Comparison of ENCODE assay signal across 14 cellular contexts in the genomic region with DNA sequence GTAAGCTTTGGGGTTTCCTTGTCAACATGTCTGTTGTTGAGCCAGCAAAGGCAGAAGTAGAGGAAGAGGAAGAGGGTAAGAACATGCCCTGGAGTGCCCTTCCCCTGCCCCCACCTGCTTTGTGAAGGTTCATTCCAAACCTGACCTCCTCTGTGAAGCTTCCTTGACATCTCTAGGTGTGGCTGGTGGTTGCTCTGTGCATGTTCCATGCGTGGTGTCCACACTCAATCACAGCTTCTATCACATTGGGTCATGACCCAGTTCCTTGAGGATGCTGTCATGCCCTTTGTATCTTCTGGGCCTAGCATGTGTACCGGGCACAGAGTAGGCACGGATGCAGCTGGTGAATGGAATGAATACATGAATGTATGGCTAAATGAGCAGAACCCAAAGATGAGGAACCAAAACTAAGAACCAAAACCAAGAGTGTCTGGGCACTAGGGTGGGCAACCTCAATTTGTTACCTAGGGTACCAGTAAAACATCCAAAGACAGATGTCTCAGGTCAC. TPM values are rescaled to one million over a fixed set of nuclear protein-coding genes. Genes with fewer than 3 reads are reported as not detected.
DNase-seq lines count a peak whose midpoint lies in the region; ATAC-seq lines count a peak whose summit lies in the region.
"Had no signal": no experiment of that assay in that cellular context is flagged by ENCODE, and none has a peak within 500 bp of the region (broad histone marks: within the 10 kb centered on the region; RNA-seq: fewer than 3 reads in every experiment).

No MANE protein-coding gene starts in this region.

- H3K4me2 ChIP-seq in BLaER1 treated with 17β-estradiol and CSF1 and Interleukin-3, amounts not matched to agents 10 nM and 100 nM = peak overlapping the region; percentile 47 to 87 (median 62); a peak in 21 of 22 replicates

- no peak for DNase-seq in left cardiac atrium
- DNase-seq in SW 1271 (lab: John Stamatoyannopoulos, UW) = no peak
- no peak for DNase-seq in AG08396 (ENCODE audit: low spot score)
- DNase-seq in dedifferentiated amniotic fluid mesenchymal stem cell (ENCODE audit: extremely low spot score) = no peak
- DNase-seq: NCI-H1417 treated with DMSO at 0.1 percent for 48 hours, NCI-H748 treated with DMSO at 0.1 percent for 48 hours had no signal

- intact Hi-C loops in left cardiac atrium (cut with DNase I) = no loop called here

- no peaks in the 10 kb centered on the region for H3K27me3 ChIP-seq in BLaER1 treated with 17β-estradiol and CSF1 and Interleukin-3, amounts not matched to agents 10 nM and 100 nM

- peak overlapping the region in 4 of 11 experiments; percentile 18 to 53 (median 34); a peak in 5 of 22 replicates for H3K27ac ChIP-seq in BLaER1 treated with 17β-estradiol and CSF1 and Interleukin-3, amounts not matched to agents 10 nM and 100 nM

- peaks cover 20 to 34% (median 30%) of the 10 kb centered on the region in 10 experiments for H3K4me1 ChIP-seq in BLaER1 treated with 17β-estradiol and CSF1 and Interleukin-3, amounts not matched to agents 10 nM and 100 nM

- no peak overlapping the region for H3K9ac ChIP-seq in BLaER1 treated with 17β-estradiol and CSF1 and Interleukin-3, amounts not matched to agents 10 nM and 100 nM

- peak; percentile 56 for ATAC-seq in GM18520 (IDR thresholded peaks at IDR 0.05; ENCODE audit: unreplicated experiment)
- ATAC-seq in HG03432 (IDR thresholded peaks at IDR 0.05; ENCODE audit: unreplicated experiment) = peak; percentile 69
- ATAC-seq in left cardiac atrium = peak; percentile 27 to 54
- ATAC-seq in HG02623 (IDR thresholded peaks at IDR 0.05; ENCODE audit: unreplicated experiment) = no peak

- no peak overlapping the region for H3K4me3 ChIP-seq in BLaER1 treated with 17β-estradiol and CSF1 and Interleukin-3, amounts not matched to agents 10 nM and 100 nM

- no peaks in the 10 kb centered on the region for H3K9me3 ChIP-seq in BLaER1 treated with 17β-estradiol and CSF1 and Interleukin-3, amounts not matched to agents 10 nM and 100 nM (replicated peaks in 1 of 11)

- no peaks in the 10 kb centered on the region for H4K20me1 ChIP-seq in BLaER1 treated with 17β-estradiol and CSF1 and Interleukin-3, amounts not matched to agents 10 nM and 100 nM

- H3K36me3 ChIP-seq in BLaER1 treated with 17β-estradiol and CSF1 and Interleukin-3, amounts not matched to agents 10 nM and 100 nM = no peaks in the 10 kb centered on the region

RNA-seq across cellular contexts. Expression of gene FXYD6, which starts 23.7 kb away (rescaled TPM):
- 10 to 100 TPM; 31.2 to 37.6 TPM for total RNA-seq in left cardiac atrium
- total RNA-seq: CD4-positive, alpha-beta T cell; fibroblast of villous mesenchyme; HT-29 had no signal

RNA-seq across cellular contexts. Expression of gene TMPRSS13, which starts 29.0 kb away (rescaled TPM):
- under 1 TPM; 0.15 to 0.16 TPM for total RNA-seq in left cardiac atrium
- total RNA-seq: dermis microvascular lymphatic vessel endothelial cell, fibroblast of villous mesenchyme had no signal
